Comparison of ENCODE assay signal across 19 cellular contexts in the genomic region with DNA sequence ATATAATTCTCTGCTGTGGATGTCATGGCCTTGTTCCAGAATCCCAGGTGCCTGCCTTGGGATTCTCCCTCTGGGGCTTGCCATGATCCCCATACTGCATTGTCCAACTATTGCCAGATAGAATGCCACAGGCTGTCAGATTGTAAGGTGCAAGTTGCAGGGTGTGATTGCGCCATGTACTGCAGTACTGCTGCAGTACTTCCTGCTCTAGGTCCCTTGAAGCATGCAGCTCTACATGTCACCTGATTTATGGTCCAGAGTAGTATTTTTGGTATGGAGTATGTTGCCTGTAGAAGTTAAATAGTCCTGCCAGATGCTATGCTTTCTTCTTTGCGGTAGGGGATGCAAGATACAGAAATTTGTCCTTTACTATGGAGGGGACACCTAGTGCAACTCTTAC. TPM values are rescaled to one million over a fixed set of nuclear protein-coding genes. Genes with fewer than 3 reads are reported as not detected.
"Had no signal": no experiment of that assay in that cellular context is flagged by ENCODE, and none has a peak within 500 bp of the region (broad histone marks: within the 10 kb centered on the region; RNA-seq: fewer than 3 reads in every experiment).

No MANE protein-coding gene starts in this region.

- H3K36me3 Mint-ChIP-seq: stimulated activated naive B cell treated with anti-CD40 and anti-IgM and Interleukin-4, amounts not matched to agents 10 μg/mL and 1 μg/mL and 100 μg/mL, for 72 hours had no signal

- H3K4me3 ChIP-seq: colonic mucosa, lower lobe of right lung, spleen, tibial nerve, uterus had no signal

- DNase-seq: activated CD4-positive, alpha-beta memory T cell treated with anti-CD3 and anti-CD28 coated beads for 36 hours; activated CD4-positive, alpha-beta T cell treated with anti-CD3 and anti-CD28 coated beads for 4 hours; activated effector memory CD4-positive, alpha-beta T cell treated with anti-CD3 and anti-CD28 coated beads, Interleukin-2, amount 50 U/mL, for 16 hours; aorta; brain microvascular endothelial cell; central memory CD4-positive, alpha-beta T cell; colonic mucosa; hypothalamus; lower lobe of right lung; nucleus accumbens; spleen; stimulated activated naive B cell treated with anti-CD40 and anti-IgM and Interleukin-4, amounts not matched to agents 10 μg/mL and 1 μg/mL and 100 μg/mL, for 72 hours; substantia nigra; uterus had no signal

- H3K4me1 ChIP-seq: colonic mucosa, uterus had no signal

- H3K27me3 Mint-ChIP-seq: activated CD4-positive, alpha-beta memory T cell treated with anti-CD3 and anti-CD28 coated beads for 36 hours had no signal

- H3K36me3 ChIP-seq: brain microvascular endothelial cell, colonic mucosa, lower lobe of right lung, spleen, tibial nerve, uterus had no signal

- H3K4me3 Mint-ChIP-seq: activated CD4-positive, alpha-beta memory T cell treated with anti-CD3 and anti-CD28 coated beads for 36 hours; nephron; stimulated activated naive B cell treated with anti-CD40 and anti-IgM and Interleukin-4, amounts not matched to agents 10 μg/mL and 1 μg/mL and 100 μg/mL, for 72 hours had no signal

- H3K27ac Mint-ChIP-seq: activated CD4-positive, alpha-beta memory T cell treated with anti-CD3 and anti-CD28 coated beads for 36 hours; nephron; stimulated activated naive B cell treated with anti-CD40 and anti-IgM and Interleukin-4, amounts not matched to agents 10 μg/mL and 1 μg/mL and 100 μg/mL, for 72 hours had no signal

- H3K27me3 ChIP-seq: brain microvascular endothelial cell, colonic mucosa, spleen, tibial nerve, uterus had no signal

- H3K27ac ChIP-seq: brain microvascular endothelial cell, colonic mucosa, lower lobe of right lung, tibial nerve, uterus had no signal

- H3K9me3 ChIP-seq: colonic mucosa, lower lobe of right lung, spleen, uterus had no signal

- H3K9me3 Mint-ChIP-seq: activated CD4-positive, alpha-beta memory T cell treated with anti-CD3 and anti-CD28 coated beads for 36 hours; nephron had no signal

- ATAC-seq: lower lobe of right lung; stimulated activated naive B cell treated with anti-CD40 and anti-IgM and Interleukin-4, amounts not matched to agents 10 μg/mL and 1 μg/mL and 100 μg/mL, for 72 hours had no signal

RNA-seq across cellular contexts. Expression of gene SLC35G3, which starts 41.7 kb away (rescaled TPM):
- total RNA-seq: activated CD4-positive, alpha-beta memory T cell treated with anti-CD3 and anti-CD28 coated beads for 36 hours; aorta; colonic mucosa; epithelial cell of proximal tubule; frontal cortex; lower lobe of right lung; spleen; tibial nerve; uterus had no signal
- polyA plus RNA-seq: aorta, keratinocyte had no signal
